10 cellular contexts compared by ENCODE assay signal in genomic region chr21:44083631-44084291, GRCh38. TPM values are rescaled to one million over a fixed set of nuclear protein-coding genes. Genes with fewer than 3 reads are reported as not detected.
DNase-seq lines count a peak whose midpoint lies in the region; ATAC-seq lines count a peak whose summit lies in the region.
"Had no signal": no experiment of that assay in that cellular context is flagged by ENCODE, and none has a peak within 500 bp of the region (broad histone marks: within the 10 kb centered on the region; RNA-seq: fewer than 3 reads in every experiment).

No MANE protein-coding gene starts in this region.

- peaks cover 88% of the 10 kb centered on the region for H3K36me3 ChIP-seq in KOPT-K1 (ENCODE audit: insufficient read depth, low read length)
- H3K36me3 ChIP-seq in MG63 = peaks cover 63% of the 10 kb centered on the region

- no peaks in the 10 kb centered on the region for H3K9me3 Mint-ChIP-seq in activated T-cell treated with anti-CD3 and anti-CD28 coated beads, Interleukin-2, amount 50 U/mL, for 72 hours

- no peaks in the 10 kb centered on the region for H3K27me3 Mint-ChIP-seq in activated T-cell treated with anti-CD3 and anti-CD28 coated beads, Interleukin-2, amount 50 U/mL, for 72 hours (ENCODE audit: low read depth)

- peak overlapping the region; percentile 77 to 93 for H3K4me3 Mint-ChIP-seq in activated T-cell treated with anti-CD3 and anti-CD28 coated beads, Interleukin-2, amount 50 U/mL, for 72 hours

- peaks cover 96% of the 10 kb centered on the region for H3K4me1 Mint-ChIP-seq in activated T-cell treated with anti-CD3 and anti-CD28 coated beads, Interleukin-2, amount 50 U/mL, for 72 hours (ENCODE audit: low read depth)

- peak; percentile 84 to 88 for ATAC-seq in activated T-cell treated with anti-CD3 and anti-CD28 coated beads, Interleukin-2, amount 50 U/mL, for 72 hours (replicated peaks in 1 of 2)
- no peak for ATAC-seq in HG03342 (IDR thresholded peaks at IDR 0.05; ENCODE audit: unreplicated experiment)

- H3K27ac Mint-ChIP-seq in activated T-cell treated with anti-CD3 and anti-CD28 coated beads, Interleukin-2, amount 50 U/mL, for 72 hours = peak overlapping the region; percentile 99

- H3K27ac ChIP-seq in KOPT-K1 (ENCODE audit: low read depth, low read length, poor library complexity, severe bottlenecking) = peak overlapping the region; percentile 75
- H3K27ac ChIP-seq: KMS-11 had no signal

- peaks cover 18 to 40% of the 10 kb centered on the region in 2 donors for H3K36me3 Mint-ChIP-seq in activated T-cell treated with anti-CD3 and anti-CD28 coated beads, Interleukin-2, amount 50 U/mL, for 72 hours (ENCODE audit: insufficient read depth in 2 of 2)

- no peaks in the 10 kb centered on the region for H3K9me3 ChIP-seq in KOPT-K1 (ENCODE audit: insufficient read depth, low read length, poor library complexity, severe bottlenecking)
- no peaks in the 10 kb centered on the region for H3K9me3 ChIP-seq in MG63

- DNase-seq in activated T-cell treated with anti-CD3 and anti-CD28 coated beads, Interleukin-2, amount 50 U/mL, for 72 hours = peak; percentile 70 to 74
- DNase-seq in fibroblast of peridontal ligament (ENCODE audit: extremely low read depth) (peak; percentile 17), MG63 (no peak), NCI-H1694 (lab: John Stamatoyannopoulos, UW) (no peak), OCI-M2 (lab: John Stamatoyannopoulos, UW; ENCODE audit: unreplicated experiment) (no peak)
- DNase-seq in stimulated activated CD4-positive, alpha-beta T cell treated with anti-CD3 and anti-CD28 coated beads, Interleukin-4, amount 100 ng/mL, for 48 hours (ENCODE audit: low read depth in 2 of 2) = peak; percentile 35 to 48
- DNase-seq: RPMI8226 had no signal

- no peaks in the 10 kb centered on the region for H3K27me3 ChIP-seq in MG63

- H3K4me3 ChIP-seq in MG63 = no peak overlapping the region

RNA-seq across cellular contexts. Expression of gene PWP2, which starts 23.4 kb away (rescaled TPM):
- 10 to 100 TPM in 1 of 2 donors, 1 to 10 TPM in 1; 5.9 to 23.2 TPM for total RNA-seq in activated T-cell treated with anti-CD3 and anti-CD28 coated beads, Interleukin-2, amount 50 U/mL, for 72 hours
- total RNA-seq in MG63 (2014; rRNA removed; shearing (Covaris generic); ENCODE audit: low replicate concordance) = 45.2 and 51.7 TPM in 2 replicates

RNA-seq across cellular contexts. Expression of gene GATD3, which starts 49.7 kb away (rescaled TPM):
- 10 to 100 TPM; 12.7 to 35.3 TPM for total RNA-seq in activated T-cell treated with anti-CD3 and anti-CD28 coated beads, Interleukin-2, amount 50 U/mL, for 72 hours
- total RNA-seq in MG63 (2014; rRNA removed; shearing (Covaris generic); ENCODE audit: low replicate concordance) = 41.1 and 42.6 TPM in 2 replicates

Comparison
In these comparisons a context has a peak if more than half of its experiments do, and no peak if none do; other contexts are left out.
1. DNase-seq: peak in activated T-cell treated with anti-CD3 and anti-CD28 coated beads, Interleukin-2, amount 50 U/mL, for 72 hours (2 of 2), fibroblast of peridontal ligament (single experiment) and stimulated activated CD4-positive, alpha-beta T cell treated with anti-CD3 and anti-CD28 coated beads, Interleukin-4, amount 100 ng/mL, for 48 hours (2 of 2); none in MG63 (single experiment), NCI-H1694 (single experiment) and OCI-M2 (single experiment).